ENCODE assay signal across 9 cellular contexts in the genomic region with DNA sequence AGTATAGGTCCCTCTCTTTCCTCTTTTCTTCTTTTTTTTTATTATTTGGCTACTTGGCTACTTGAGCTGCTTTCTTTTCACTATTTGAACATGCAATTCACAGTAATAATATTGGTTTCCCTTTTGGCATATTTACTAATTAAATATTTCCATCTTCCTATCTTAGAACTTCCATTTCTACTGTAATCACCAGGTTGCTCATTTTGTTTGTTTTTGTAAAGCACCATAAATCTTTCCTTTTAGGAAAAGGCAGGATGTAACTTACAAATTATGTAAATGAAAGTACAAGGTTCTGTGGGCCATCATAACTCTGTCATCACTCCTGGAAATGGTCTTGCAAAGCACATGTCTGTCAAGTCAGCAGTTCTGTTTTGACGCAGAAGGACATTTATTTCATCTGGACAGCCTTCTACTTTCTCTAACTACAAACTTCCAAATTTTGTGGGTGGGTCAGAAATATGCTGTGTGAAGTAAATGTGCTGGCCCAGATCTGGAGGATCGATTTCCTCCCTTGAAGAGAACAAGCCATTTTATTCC.
A peak's percentile ranks its signal among the peaks of the same experiment; 100 is the strongest.
DNase-seq lines count a peak whose midpoint lies in the region; ATAC-seq and TF ChIP-seq lines count a peak whose summit lies in the region.
"Had no signal": no experiment of that assay in that cellular context is flagged by ENCODE, and none has a peak within 500 bp of the region (broad histone marks: within the 10 kb centered on the region; RNA-seq: fewer than 3 reads in every experiment).

No MANE protein-coding gene starts in this region.

- H3K9me3 Mint-ChIP-seq in activated CD8-positive, alpha-beta memory T cell treated with anti-CD3 and anti-CD28 coated beads, Interleukin-2, amount 10 ng/mL, durations not matched to agents 7 days and 5 days (ENCODE audit: low read depth) = no peaks in the 10 kb centered on the region

- 85% methylated on average over 2 of the region's 2 CpGs for WGBS in HUES64
- WGBS in liver = 49% methylated on average over 2 of the region's 2 CpGs
- 12 to 27% methylated on average over 2 of the region's 2 CpGs for WGBS in aorta, 2 donors

- H3K9me3 ChIP-seq in HUES64 (ENCODE audit: insufficient read depth, low read depth, low read length) (no peaks in the 10 kb centered on the region), breast epithelium (no peaks in the 10 kb centered on the region), liver (ENCODE audit: control insufficient read depth in 4 of 4, low read length in 3 of 4) (no peaks in the 10 kb centered on the region), aorta (ENCODE audit: control insufficient read depth, low read length) (no peaks in the 10 kb centered on the region)

- H3K4me3 ChIP-seq in HUES64 (ENCODE audit: low read length) (no peak overlapping the region), breast epithelium (peak overlapping the region; percentile 30 to 56 (median 39)), liver (ENCODE audit: low read depth in 1 of 3, low read length in 3 of 3) (no peak overlapping the region), aorta (ENCODE audit: low read length in 2 of 2) (no peak overlapping the region)

- H3K36me3 Mint-ChIP-seq in activated CD8-positive, alpha-beta memory T cell treated with anti-CD3 and anti-CD28 coated beads, Interleukin-2, amount 10 ng/mL, durations not matched to agents 7 days and 5 days = no peaks in the 10 kb centered on the region

- H3K36me3 ChIP-seq in HUES64 (ENCODE audit: insufficient read depth, low read length) = no peaks in the 10 kb centered on the region
- H3K36me3 ChIP-seq in breast epithelium = no peaks in the 10 kb centered on the region
- no peaks in the 10 kb centered on the region for H3K36me3 ChIP-seq in liver (ENCODE audit: control insufficient read depth in 4 of 4, insufficient read depth in 3 of 4, low read depth in 1 of 4, low read length in 3 of 4)
- H3K36me3 ChIP-seq in aorta (ENCODE audit: control insufficient read depth in 1 of 2, insufficient read depth in 2 of 2, low read length in 1 of 2) = no peaks in the 10 kb centered on the region

- intact Hi-C loops in breast epithelium (cut with DNase I; ENCODE audit: low total_unique reads) (no loop called here), aorta (cut with DNase I) (no loop called here)

- H3K9ac ChIP-seq in HUES64 (ENCODE audit: low read depth, low read length) = no peak overlapping the region
- no peak overlapping the region for H3K9ac ChIP-seq in liver (ENCODE audit: low read depth in 1 of 2, low read length in 2 of 2)

- TF ChIP-seq CTCF in breast epithelium (IDR thresholded peaks at IDR 0.05) (no peak), liver (IDR thresholded peaks at IDR 0.05; ENCODE audit: low read depth, low read length, missing input control) (no peak)

- H3K27ac ChIP-seq in HUES64 (ENCODE audit: low read depth, low read length) = peak overlapping the region; percentile 57; the same call in 1 of the 2 replicates
- peak overlapping the region; percentile 90 to 92 for H3K27ac ChIP-seq in breast epithelium
- peak overlapping the region; percentile 33 to 92 for H3K27ac ChIP-seq in liver (ENCODE audit: low read depth in 1 of 2, low read length in 2 of 2)
- H3K27ac ChIP-seq in aorta (ENCODE audit: low read depth in 1 of 2, low read length in 2 of 2) = no peak overlapping the region

- no peak overlapping the region for H3K4me3 Mint-ChIP-seq in activated CD8-positive, alpha-beta memory T cell treated with anti-CD3 and anti-CD28 coated beads, Interleukin-2, amount 10 ng/mL, durations not matched to agents 7 days and 5 days
- H3K4me3 Mint-ChIP-seq: activated CD8-positive, alpha-beta T cell treated with anti-CD3 and anti-CD28 coated beads, Interleukin-2, amount 10 ng/mL, durations not matched to agents 7 days and 5 days had no signal

- CTCF ChIA-PET in activated CD8-positive, alpha-beta memory T cell treated with anti-CD3 and anti-CD28 coated beads, Interleukin-2, amount 10 ng/mL, durations not matched to agents 7 days and 5 days (lab: Charles Lee) = no interaction called here

- H3K27me3 ChIP-seq in HUES64 (ENCODE audit: insufficient read depth, low read length) (no peaks in the 10 kb centered on the region), breast epithelium (no peaks in the 10 kb centered on the region), liver (ENCODE audit: control insufficient read depth in 4 of 4, insufficient read depth in 4 of 4, low read length in 3 of 4) (no peaks in the 10 kb centered on the region), aorta (ENCODE audit: control insufficient read depth in 1 of 2, insufficient read depth in 2 of 2, low read length in 1 of 2) (no peaks in the 10 kb centered on the region)

- no peak for TF ChIP-seq RAD21 in liver (IDR thresholded peaks at IDR 0.05)

- DNase-seq in breast epithelium (ENCODE audit: low spot score in 2 of 2) (no peak), stromal cell of bone marrow (ENCODE audit: low read depth) (peak; percentile 9), HUDEP-2 (lab: John Stamatoyannopoulos, UW; ENCODE audit: unreplicated experiment in 76 of 76) (no peak), NCI-H2196 (lab: John Stamatoyannopoulos, UW; ENCODE audit: unreplicated experiment) (no peak), aorta (no peak)
- no peak for DNase-seq in activated CD8-positive, alpha-beta memory T cell treated with anti-CD3 and anti-CD28 coated beads, Interleukin-2, amount 10 ng/mL, durations not matched to agents 7 days and 5 days
- DNase-seq: activated CD8-positive, alpha-beta T cell treated with anti-CD3 and anti-CD28 coated beads, Interleukin-2, amount 10 ng/mL, durations not matched to agents 7 days and 5 days had no signal

- no peak overlapping the region for H3K27ac Mint-ChIP-seq in activated CD8-positive, alpha-beta memory T cell treated with anti-CD3 and anti-CD28 coated beads, Interleukin-2, amount 10 ng/mL, durations not matched to agents 7 days and 5 days
- H3K27ac Mint-ChIP-seq: activated CD8-positive, alpha-beta T cell treated with anti-CD3 and anti-CD28 coated beads, Interleukin-2, amount 10 ng/mL, durations not matched to agents 7 days and 5 days had no signal

- no peak for ATAC-seq in activated CD8-positive, alpha-beta memory T cell treated with anti-CD3 and anti-CD28 coated beads, Interleukin-2, amount 10 ng/mL, durations not matched to agents 7 days and 5 days
- ATAC-seq in aorta (ENCODE audit: low FRiP score) = no peak
- ATAC-seq: activated CD8-positive, alpha-beta T cell treated with anti-CD3 and anti-CD28 coated beads, Interleukin-2, amount 10 ng/mL, durations not matched to agents 7 days and 5 days had no signal

- H3K4me1 Mint-ChIP-seq in activated CD8-positive, alpha-beta memory T cell treated with anti-CD3 and anti-CD28 coated beads, Interleukin-2, amount 10 ng/mL, durations not matched to agents 7 days and 5 days = no peaks in the 10 kb centered on the region

- H3K4me1 ChIP-seq in HUES64 (ENCODE audit: insufficient read depth, low read length) (peaks cover 13% of the 10 kb centered on the region), breast epithelium (peaks cover 0 to 7% of the 10 kb centered on the region in 2 donors), liver (ENCODE audit: control insufficient read depth in 4 of 4, insufficient read depth in 4 of 4, low read length in 3 of 4) (peaks cover 2 to 27% (median 21%) of the 10 kb centered on the region in 4 donors), aorta (ENCODE audit: control insufficient read depth in 1 of 2, insufficient read depth in 2 of 2, low read length in 2 of 2) (no peaks in the 10 kb centered on the region)

- H3K27me3 Mint-ChIP-seq in activated CD8-positive, alpha-beta memory T cell treated with anti-CD3 and anti-CD28 coated beads, Interleukin-2, amount 10 ng/mL, durations not matched to agents 7 days and 5 days = no peaks in the 10 kb centered on the region

- no peak for TF ChIP-seq POLR2A in breast epithelium (IDR thresholded peaks at IDR 0.05)

TF ChIP-seq in liver, 16 proteins besides CTCF, POLR2A, EP300 and RAD21:
- no peak for TF ChIP-seq YY1 (IDR thresholded peaks at IDR 0.05)
- no peak for TF ChIP-seq NR2F2 (IDR thresholded peaks at IDR 0.05)
- no peak for TF ChIP-seq HNF4A (conservative IDR thresholded peaks at IDR 0.05)
TF ChIP-seq in liver: peak in this region for 0.

Comparison
In these comparisons a context has a peak if more than half of its experiments do, and no peak if none do; other contexts are left out.
1. H3K27ac ChIP-seq: peak in HUES64 (single experiment), breast epithelium (2 of 2) and liver (2 of 2); none in aorta (0 of 2).
2. H3K4me3 ChIP-seq: peak in breast epithelium (3 of 3); none in HUES64 (single experiment), liver (0 of 3) and aorta (0 of 2).